9 cellular contexts compared by ENCODE assay signal in the genomic region with DNA sequence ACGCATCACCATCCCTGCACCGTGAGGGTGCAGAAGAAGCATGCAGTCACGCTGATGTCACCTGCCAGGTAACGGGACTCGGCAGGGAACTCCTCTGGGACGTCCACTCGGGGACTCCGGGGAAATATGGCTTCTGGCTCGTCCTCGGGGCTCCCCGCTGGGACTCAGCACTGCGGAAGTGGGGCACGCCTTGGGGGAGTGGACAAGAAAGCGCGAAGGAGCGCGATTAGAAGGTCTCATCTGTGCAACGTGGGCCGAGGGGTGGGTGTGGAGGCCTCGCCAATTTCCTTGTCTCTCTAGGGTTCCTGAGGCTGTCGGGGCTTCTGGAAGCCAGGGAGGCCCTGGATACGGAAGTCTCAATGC. TPM values are rescaled to one million over a fixed set of nuclear protein-coding genes. Genes with fewer than 3 reads are reported as not detected.
DNase-seq lines count a peak whose midpoint lies in the region; ATAC-seq, FAIRE-seq and TF ChIP-seq lines count a peak whose summit lies in the region.
"Had no signal": no experiment of that assay in that cellular context is flagged by ENCODE, and none has a peak within 500 bp of the region (broad histone marks: within the 10 kb centered on the region; RNA-seq: fewer than 3 reads in every experiment).

No MANE protein-coding gene starts in this region.

- TF ChIP-seq CTCF in fibroblast of villous mesenchyme (IDR thresholded peaks at IDR 0.05; ENCODE audit: insufficient read depth, low read depth, low read length) = no peak
- TF ChIP-seq CTCF in osteoblast (IDR thresholded peaks at IDR 0.05; ENCODE audit: extremely low read depth, low read depth, low read length) = no peak

- H3K79me2 ChIP-seq in osteoblast (ENCODE audit: insufficient read depth, low read length) = peaks cover 87% of the 10 kb centered on the region

- peak overlapping the region; percentile 92 for H2AFZ ChIP-seq in osteoblast (ENCODE audit: low read length)

- H4K20me1 ChIP-seq in osteoblast (ENCODE audit: insufficient read depth, low read length) = peaks cover 13% of the 10 kb centered on the region

- no peaks in the 10 kb centered on the region for H3K27me3 ChIP-seq in osteoblast (ENCODE audit: insufficient read depth, low read length)

- H3K36me3 ChIP-seq in osteoblast (ENCODE audit: insufficient read depth, low read length) = no peaks in the 10 kb centered on the region

- peaks cover 34% of the 10 kb centered on the region for H3K4me1 ChIP-seq in osteoblast (ENCODE audit: insufficient read depth, low read length)

- DNase-seq in DMS 273 (lab: John Stamatoyannopoulos, UW; ENCODE audit: unreplicated experiment) (peak; percentile 67), DMS 273 treated with DMSO at 0.1 percent for 48 hours (lab: John Stamatoyannopoulos, UW) (no peak), RCC 7860 (ENCODE audit: low spot score) (peak; percentile 53), fibroblast of villous mesenchyme (ENCODE audit: low read depth) (peak; percentile 63), osteoblast (ENCODE audit: insufficient read length, low spot score, missing footprints) (peak; percentile 85), urothelium cell line (ENCODE audit: low spot score) (peak; percentile 46)
- peak; percentile 41 for DNase-seq in activated T-helper 9 cell treated with anti-CD3 and anti-CD28 coated beads, Interleukin-2, amount 50 U/mL, for 16 hours (ENCODE audit: low read depth)

- peak overlapping the region; percentile 90 for H3K4me2 ChIP-seq in osteoblast (ENCODE audit: insufficient read depth, low read length)

- ATAC-seq in HG02798 (IDR thresholded peaks at IDR 0.05; ENCODE audit: poor library complexity, unreplicated experiment) = no peak

- peak overlapping the region; percentile 96 for H3K27ac ChIP-seq in osteoblast (ENCODE audit: low read depth, low read length)

- peak overlapping the region; percentile 91 for H3K4me3 ChIP-seq in fibroblast of villous mesenchyme (ENCODE audit: low read depth, low read length)
- H3K4me3 ChIP-seq in osteoblast (ENCODE audit: insufficient read depth, low read length) = peak overlapping the region; percentile 91

- FAIRE-seq in RCC 7860 (lab: Jason Lieb, UNC) (no peak), urothelium cell line (lab: Jason Lieb, UNC) (no peak)
- FAIRE-seq: A204.1 had no signal

- H3K9me3 ChIP-seq in osteoblast (ENCODE audit: low read depth, low read length) = no peaks in the 10 kb centered on the region

RNA-seq across cellular contexts. Expression of gene ANKMY2, which starts 0.9 kb away (rescaled TPM):
- 23.2 and 28.5 TPM in 2 replicates for total RNA-seq in fibroblast of villous mesenchyme
- total RNA-seq in osteoblast = 26.8 and 28.0 TPM in 2 replicates

RNA-seq across cellular contexts. Expression of gene BZW2, which starts 1.4 kb away (rescaled TPM):
- total RNA-seq in fibroblast of villous mesenchyme (48.0 and 53.5 TPM in 2 replicates), osteoblast (45.4 and 52.8 TPM in 2 replicates)
